Comparison of ENCODE assay signal across 16 cellular contexts in the genomic region with DNA sequence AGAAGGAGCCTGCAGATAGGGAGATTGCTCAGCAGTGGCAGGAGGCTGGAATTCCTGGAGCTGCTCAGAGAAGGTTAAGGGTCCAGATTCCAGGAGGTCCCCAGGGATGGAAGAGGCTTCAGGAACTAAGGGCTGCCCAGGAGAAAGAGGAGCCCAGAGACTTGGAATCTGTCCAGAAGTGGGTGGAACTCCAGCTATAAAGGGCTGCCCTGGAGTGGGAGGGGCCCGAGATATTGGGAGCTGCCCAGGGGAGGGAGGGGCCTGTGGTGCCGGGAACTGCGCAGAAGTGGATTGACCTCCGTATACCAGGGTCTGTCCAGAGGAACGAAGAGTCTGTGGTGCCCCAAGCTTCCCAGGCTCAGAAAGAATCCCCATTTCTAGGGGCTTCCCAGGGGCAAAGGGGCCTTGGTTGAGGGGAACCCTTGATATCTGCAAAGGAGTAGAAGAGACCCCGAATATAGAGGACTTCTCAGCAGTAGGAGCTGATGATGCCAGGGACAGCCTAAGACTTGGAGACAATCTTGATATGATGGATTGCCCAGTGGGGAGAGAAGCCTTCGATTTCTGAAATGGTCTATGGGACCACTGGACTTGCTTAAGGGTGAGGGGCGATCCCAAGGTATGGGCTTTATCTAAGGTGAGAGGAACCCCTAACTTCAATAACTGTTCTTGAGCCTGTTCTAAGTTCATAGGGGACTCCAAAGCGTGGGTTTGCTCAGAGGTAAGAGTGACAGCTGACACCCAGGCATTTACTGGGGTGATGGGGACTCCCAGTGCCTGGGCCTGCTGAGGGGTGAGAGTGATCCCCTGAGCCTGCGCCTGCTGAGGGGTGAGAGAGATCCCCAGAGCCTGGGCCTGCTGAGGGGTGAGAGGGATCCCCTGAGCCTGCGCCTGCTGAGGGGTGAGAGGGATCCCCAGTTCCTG. TPM values are rescaled to one million over a fixed set of nuclear protein-coding genes. Genes with fewer than 3 reads are reported as not detected.
DNase-seq lines count a peak whose midpoint lies in the region; ATAC-seq and TF ChIP-seq lines count a peak whose summit lies in the region.
"Had no signal": no experiment of that assay in that cellular context is flagged by ENCODE, and none has a peak within 500 bp of the region (broad histone marks: within the 10 kb centered on the region; RNA-seq: fewer than 3 reads in every experiment).

No MANE protein-coding gene starts in this region.

- no peak overlapping the region for H3K4me3 ChIP-seq in fibroblast of villous mesenchyme (ENCODE audit: low read depth, low read length)
- no peak overlapping the region for H3K4me3 ChIP-seq in psoas muscle
- H3K4me3 ChIP-seq in OCI-LY7 (ENCODE audit: low read depth, low read length, poor library complexity, severe bottlenecking) = no peak overlapping the region
- H3K4me3 ChIP-seq: gastroesophageal sphincter had no signal

- no peaks in the 10 kb centered on the region for H3K4me1 ChIP-seq in psoas muscle
- no peaks in the 10 kb centered on the region for H3K4me1 ChIP-seq in OCI-LY7 (ENCODE audit: insufficient read depth, low read length, poor library complexity, severe bottlenecking)

- DNase-seq in HEK293T (ENCODE audit: extremely low spot score) (peak; percentile 21), NCI-H82 treated with DMSO at 0.1 percent for 48 hours (lab: John Stamatoyannopoulos, UW; ENCODE audit: unreplicated experiment) (peak; percentile 60), fibroblast of villous mesenchyme (ENCODE audit: low read depth) (peak; percentile 30), psoas muscle (peak; percentile 27 to 57), OCI-LY7 (ENCODE audit: low spot score) (no peak)
- DNase-seq in stimulated activated naive CD4-positive, alpha-beta T cell (lab: John Stamatoyannopoulos, UW) = no peak
- DNase-seq: activated CD8-positive, alpha-beta T cell treated with anti-CD3 and anti-CD28 coated beads, Interleukin-2, amount 10 ng/mL, durations not matched to agents 7 days and 5 days; activated effector memory CD4-positive, alpha-beta T cell treated with anti-CD3 and anti-CD28 coated beads, Interleukin-2, amount 50 U/mL, for 16 hours; CD8-positive, alpha-beta memory T cell; effector memory CD4-positive, alpha-beta T cell; kidney; NCI-H1048; NCI-H446 treated with DMSO at 0.1 percent for 48 hours had no signal

- POLR2A ChIA-PET in HEK293T (lab: Yijun Ruan, JAX) (interaction anchor here (1.4 kb wide), 1 partner anchor 9 kb away, joined by 5 read pairs; no protein-coding TSS in a partner anchor), OCI-LY7 (lab: Charles Lee) (no interaction called here)

- no peak for TF ChIP-seq CTCF in fibroblast of villous mesenchyme (IDR thresholded peaks at IDR 0.05; ENCODE audit: insufficient read depth, low read depth, low read length)
- no peak for TF ChIP-seq CTCF in psoas muscle (IDR thresholded peaks at IDR 0.05)
- no peak for TF ChIP-seq CTCF in OCI-LY7 (conservative IDR thresholded peaks at IDR 0.05; ENCODE audit: low read length)

- ATAC-seq in psoas muscle (no peak), HG03025 (IDR thresholded peaks at IDR 0.05; ENCODE audit: low FRiP score, unreplicated experiment) (no peak)
- ATAC-seq: activated CD8-positive, alpha-beta T cell treated with anti-CD3 and anti-CD28 coated beads, Interleukin-2, amount 10 ng/mL, durations not matched to agents 7 days and 5 days; gastroesophageal sphincter; natural killer cell treated with Interleukin-12 subunit alpha and Interleukin-12 subunit beta and Interleukin-15 and Interleukin-18, amount 100 ng/mL, for 72 hours had no signal

- no peaks in the 10 kb centered on the region for H3K36me3 ChIP-seq in psoas muscle (ENCODE audit: insufficient read depth in 1 of 2, low read depth in 1 of 2)
- no peaks in the 10 kb centered on the region for H3K36me3 ChIP-seq in OCI-LY7 (ENCODE audit: insufficient read depth, low read length)
- H3K36me3 ChIP-seq: gastroesophageal sphincter had no signal

- CTCF ChIA-PET in HEK293T (lab: Yijun Ruan, JAX) (interaction anchor here (0.6 kb wide), 2 partner anchors 15 to 22 kb away, joined by 3 to 6 read pairs; no protein-coding TSS in a partner anchor), OCI-LY7 (lab: Charles Lee; ENCODE audit: unreplicated experiment) (no interaction called here)

- no TSS peak for BruUV-seq in OCI-LY7 (replicated peaks; lab: Mats Ljungman, UMichigan)

- no peak overlapping the region for H3K27ac ChIP-seq in psoas muscle
- no peak overlapping the region for H3K27ac ChIP-seq in OCI-LY7 (ENCODE audit: low read depth, low read length, poor library complexity, severe bottlenecking)
- H3K27ac ChIP-seq: gastroesophageal sphincter had no signal

- H3K9me3 ChIP-seq in psoas muscle = no peaks in the 10 kb centered on the region
- H3K9me3 ChIP-seq in OCI-LY7 (ENCODE audit: low read length) = no peaks in the 10 kb centered on the region
- H3K9me3 ChIP-seq: gastroesophageal sphincter had no signal

- 78 to 87% (median 85%) methylated on average over 11 of the region's 11 CpGs for WGBS in psoas muscle, 3 donors

- H3K4me2 ChIP-seq in OCI-LY7 (ENCODE audit: low read length) = no peak overlapping the region

- H2AFZ ChIP-seq in OCI-LY7 (ENCODE audit: low read length) = no peak overlapping the region

- intact Hi-C loops in psoas muscle (cut with DNase I) (no loop called here), OCI-LY7 (cut with micrococcal nuclease; ENCODE audit: unreplicated experiment) (no loop called here)

- no peaks in the 10 kb centered on the region for H3K27me3 ChIP-seq in psoas muscle (ENCODE audit: insufficient read depth in 3 of 3, low read length in 2 of 3)
- H3K27me3 ChIP-seq: gastroesophageal sphincter had no signal

- no peaks in the 10 kb centered on the region for H4K20me1 ChIP-seq in OCI-LY7 (ENCODE audit: insufficient read depth, low read length)

- H3K79me2 ChIP-seq in OCI-LY7 (ENCODE audit: insufficient read depth, low read depth, low read length) = no peaks in the 10 kb centered on the region

- H3K9me2 ChIP-seq in OCI-LY7 (ENCODE audit: insufficient read depth, low read length) = no peaks in the 10 kb centered on the region

TF ChIP-seq in HEK293T, 16 proteins besides CTCF, POLR2A, EP300 and RAD21:
- TF ChIP-seq ZNF384 (IDR thresholded peaks at IDR 0.05) (no peak), FOXA1 (IDR thresholded peaks at IDR 0.05) (no peak), NFRKB (IDR thresholded peaks at IDR 0.05) (no peak), ELF4 (IDR thresholded peaks at IDR 0.05) (no peak), SUZ12 (IDR thresholded peaks at IDR 0.05) (no peak), HDGF (IDR thresholded peaks at IDR 0.05; ENCODE audit: borderline replicate concordance) (no peak), LEF1 (IDR thresholded peaks at IDR 0.05; ENCODE audit: borderline replicate concordance) (no peak), FOXK2 (IDR thresholded peaks at IDR 0.05) (no peak), FOXM1 (IDR thresholded peaks at IDR 0.05; ENCODE audit: borderline replicate concordance) (no peak), L3MBTL2 (conservative IDR thresholded peaks at IDR 0.05) (no peak)
- TF ChIP-seq, protein P1, sequence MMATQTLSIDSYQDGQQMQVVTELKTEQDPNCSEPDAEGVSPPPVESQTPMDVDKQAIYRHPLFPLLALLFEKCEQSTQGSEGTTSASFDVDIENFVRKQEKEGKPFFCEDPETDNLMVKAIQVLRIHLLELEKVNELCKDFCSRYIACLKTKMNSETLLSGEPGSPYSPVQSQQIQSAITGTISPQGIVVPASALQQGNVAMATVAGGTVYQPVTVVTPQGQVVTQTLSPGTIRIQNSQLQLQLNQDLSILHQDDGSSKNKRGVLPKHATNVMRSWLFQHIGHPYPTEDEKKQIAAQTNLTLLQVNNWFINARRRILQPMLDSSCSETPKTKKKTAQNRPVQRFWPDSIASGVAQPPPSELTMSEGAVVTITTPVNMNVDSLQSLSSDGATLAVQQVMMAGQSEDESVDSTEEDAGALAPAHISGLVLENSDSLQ (IDR thresholded peaks at IDR 0.05) = no peak
TF ChIP-seq in HEK293T: peak in this region for 0.

RNA-seq across cellular contexts. Expression of a gene that starts 45.0 kb away (rescaled TPM):
- total RNA-seq in fibroblast of villous mesenchyme (under 0.01 TPM in 1 of 2 replicates, not detected in the other), psoas muscle (not detected), OCI-LY7 (2022) (not detected in 2 replicates)
- polyA plus RNA-seq in psoas muscle = not detected
- total RNA-seq in OCI-LY7 (2014; rRNA removed; shearing (Covaris generic)) = not detected in 2 replicates
- total RNA-seq: activated CD8-positive, alpha-beta T cell treated with anti-CD3 and anti-CD28 coated beads, Interleukin-2, amount 10 ng/mL, durations not matched to agents 7 days and 5 days; CD8-positive, alpha-beta memory T cell; gastroesophageal sphincter; kidney; natural killer cell treated with Interleukin-12 subunit alpha and Interleukin-12 subunit beta and Interleukin-15 and Interleukin-18, amount 100 ng/mL, for 72 hours had no signal
- polyA plus RNA-seq: CD8-positive, alpha-beta memory T cell had no signal

RNA-seq across cellular contexts. Expression of a gene that starts 49.3 kb away (rescaled TPM):
- total RNA-seq in fibroblast of villous mesenchyme = 26.1 and 57.9 TPM in 2 replicates
- total RNA-seq in psoas muscle = 10 to 100 TPM; 59.1 to 89.5 (median 77.4) TPM
- 10 to 100 TPM; 21.2 to 86.6 (median 28.5) TPM for polyA plus RNA-seq in psoas muscle
- total RNA-seq in OCI-LY7 (2014; rRNA removed; shearing (Covaris generic)) = 32.9 and 35.0 TPM in 2 replicates
- total RNA-seq in OCI-LY7 (2022) = 69.6 and 84.1 TPM in 2 replicates

Comparison
In these comparisons a context has a peak if more than half of its experiments do, and no peak if none do; other contexts are left out.
1. DNase-seq: peak in HEK293T (single experiment), NCI-H82 treated with DMSO at 0.1 percent for 48 hours (single experiment), fibroblast of villous mesenchyme (single experiment) and psoas muscle (2 of 2); none in stimulated activated naive CD4-positive, alpha-beta T cell (0 of 6) and OCI-LY7 (single experiment).